ENCODE assay signal across 13 cellular contexts in genomic region chr22:35480143-35480542, GRCh38.
DNase-seq lines count a peak whose midpoint lies in the region; ATAC-seq and TF ChIP-seq lines count a peak whose summit lies in the region.
"Had no signal": no experiment of that assay in that cellular context is flagged by ENCODE, and none has a peak within 500 bp of the region (broad histone marks: within the 10 kb centered on the region; RNA-seq: fewer than 3 reads in every experiment).

No MANE protein-coding gene starts in this region.

- peak overlapping the region in 1 of 2 donors; percentile 46 for H3K27ac ChIP-seq in thoracic aorta
- no peak overlapping the region for H3K27ac ChIP-seq in RWPE1

- ATAC-seq in left lobe of liver = peak; percentile 26
- no peak for ATAC-seq in thoracic aorta (ENCODE audit: insufficient number of reproducible peaks, low FRiP score, low read depth)
- ATAC-seq: stimulated activated naive CD8-positive, alpha-beta T cell treated with anti-CD3 and anti-CD28 coated beads, Interleukin-15, amount 100 ng/mL, for 72 hours had no signal

- no peaks in the 10 kb centered on the region for H3K9me3 Mint-ChIP-seq in activated T-helper 2 cell treated with anti-CD3 and anti-CD28 coated beads, Interferon-gamma antibody, Interleukin-2, Interleukin-4, amounts not matched to agents 10 μg/mL and 5 μg/mL and 100 μg/mL, durations not matched to agents 14 hours and 24 hours and 36 hours
- H3K9me3 Mint-ChIP-seq: stimulated activated naive CD8-positive, alpha-beta T cell treated with anti-CD3 and anti-CD28 coated beads, Interleukin-15, amount 100 ng/mL, for 72 hours had no signal

- no peak overlapping the region for H3K4me3 ChIP-seq in astrocyte of the spinal cord (ENCODE audit: low read depth, low read length)
- H3K4me3 ChIP-seq in thoracic aorta = no peak overlapping the region

- in situ Hi-C loops in astrocyte of the spinal cord (cut with HindIII; ENCODE audit: low sequenced_read_pairs) = no loop called here

- no peaks in the 10 kb centered on the region for H3K36me3 Mint-ChIP-seq in activated T-helper 2 cell treated with anti-CD3 and anti-CD28 coated beads, Interferon-gamma antibody, Interleukin-2, Interleukin-4, amounts not matched to agents 10 μg/mL and 5 μg/mL and 100 μg/mL, durations not matched to agents 14 hours and 24 hours and 36 hours (ENCODE audit: low read depth)
- H3K36me3 Mint-ChIP-seq: naive B cell had no signal

- CTCF ChIA-PET in RWPE1 (lab: Yijun Ruan, JAX) = no interaction called here

- DNase-seq in H4 (ENCODE audit: low spot score) = peak; percentile 55
- DNase-seq in astrocyte of the spinal cord (ENCODE audit: low read depth, low spot score) = peak; percentile 63
- DNase-seq in left lobe of liver (ENCODE audit: low spot score) = no peak
- peak; percentile 11 for DNase-seq in thoracic aorta (ENCODE audit: low spot score)
- DNase-seq in NOMO-1 treated with dmso at 0.1 percent for 144 hours (lab: John Stamatoyannopoulos, UW; ENCODE audit: unreplicated experiment) = no peak
- DNase-seq in RWPE1 (ENCODE audit: low spot score) = no peak
- DNase-seq in activated T-helper 2 cell treated with anti-CD3 and anti-CD28 coated beads, Interferon-gamma antibody, Interleukin-2, Interleukin-4, amounts not matched to agents 10 μg/mL and 5 μg/mL and 100 μg/mL, durations not matched to agents 14 hours and 24 hours and 36 hours (ENCODE audit: low spot score) = no peak
- no peak for DNase-seq in COLO829 (ENCODE audit: low spot score)
- DNase-seq: activated CD4-positive, CD25-positive, alpha-beta regulatory T cell; DMS79; naive B cell; NCI-H2107; stimulated activated naive CD8-positive, alpha-beta T cell treated with anti-CD3 and anti-CD28 coated beads, Interleukin-15, amount 100 ng/mL, for 72 hours had no signal

- intact Hi-C loops in activated T-helper 2 cell treated with anti-CD3 and anti-CD28 coated beads, Interferon-gamma antibody, Interleukin-2, Interleukin-4, amounts not matched to agents 10 μg/mL and 5 μg/mL and 100 μg/mL, durations not matched to agents 14 hours and 24 hours and 36 hours (cut with micrococcal nuclease) = no loop called here

- H3K27ac Mint-ChIP-seq in activated T-helper 2 cell treated with anti-CD3 and anti-CD28 coated beads, Interferon-gamma antibody, Interleukin-2, Interleukin-4, amounts not matched to agents 10 μg/mL and 5 μg/mL and 100 μg/mL, durations not matched to agents 14 hours and 24 hours and 36 hours = no peak overlapping the region

- peaks cover 10 to 29% of the 10 kb centered on the region in 2 donors for H3K4me1 ChIP-seq in thoracic aorta (ENCODE audit: control insufficient read depth in 1 of 2, low read depth in 2 of 2)

- no peak overlapping the region for H3K4me3 Mint-ChIP-seq in activated T-helper 2 cell treated with anti-CD3 and anti-CD28 coated beads, Interferon-gamma antibody, Interleukin-2, Interleukin-4, amounts not matched to agents 10 μg/mL and 5 μg/mL and 100 μg/mL, durations not matched to agents 14 hours and 24 hours and 36 hours (ENCODE audit: low read depth)
- H3K4me3 Mint-ChIP-seq: naive B cell; stimulated activated naive CD8-positive, alpha-beta T cell treated with anti-CD3 and anti-CD28 coated beads, Interleukin-15, amount 100 ng/mL, for 72 hours had no signal

- H3K9me3 ChIP-seq in thoracic aorta = no peaks in the 10 kb centered on the region

- no peaks in the 10 kb centered on the region for H3K27me3 ChIP-seq in thoracic aorta (replicated peaks; ENCODE audit: insufficient read depth)

- no peaks in the 10 kb centered on the region for H3K27me3 Mint-ChIP-seq in activated T-helper 2 cell treated with anti-CD3 and anti-CD28 coated beads, Interferon-gamma antibody, Interleukin-2, Interleukin-4, amounts not matched to agents 10 μg/mL and 5 μg/mL and 100 μg/mL, durations not matched to agents 14 hours and 24 hours and 36 hours (ENCODE audit: low read depth)

- no peak for TF ChIP-seq CTCF in astrocyte of the spinal cord (IDR thresholded peaks at IDR 0.05; ENCODE audit: low read depth, low read length)
- TF ChIP-seq CTCF in thoracic aorta (IDR thresholded peaks at IDR 0.05) = no peak
- no peak for TF ChIP-seq CTCF in RWPE1 (conservative IDR thresholded peaks at IDR 0.05; ENCODE audit: low read depth)

- peaks cover 5% of the 10 kb centered on the region for H3K4me1 Mint-ChIP-seq in activated T-helper 2 cell treated with anti-CD3 and anti-CD28 coated beads, Interferon-gamma antibody, Interleukin-2, Interleukin-4, amounts not matched to agents 10 μg/mL and 5 μg/mL and 100 μg/mL, durations not matched to agents 14 hours and 24 hours and 36 hours (ENCODE audit: low read depth)

- POLR2A ChIA-PET in RWPE1 (lab: Yijun Ruan, JAX; ENCODE audit: low non-redundant PET) = no interaction called here

- H3K36me3 ChIP-seq in thoracic aorta = no peaks in the 10 kb centered on the region

Comparison
In these comparisons a context has a peak if more than half of its experiments do, and no peak if none do; other contexts are left out.
1. DNase-seq: peak in H4 (single experiment), astrocyte of the spinal cord (single experiment) and thoracic aorta (single experiment); none in left lobe of liver (single experiment), NOMO-1 treated with dmso at 0.1 percent for 144 hours (single experiment), RWPE1 (single experiment), activated T-helper 2 cell treated with anti-CD3 and anti-CD28 coated beads, Interferon-gamma antibody, Interleukin-2, Interleukin-4, amounts not matched to agents 10 μg/mL and 5 μg/mL and 100 μg/mL, durations not matched to agents 14 hours and 24 hours and 36 hours (single experiment) and COLO829 (single experiment).